In genomic region chr4:113145519-113146291, GRCh38 we compare ENCODE assay signal across 1 cellular context.
TF ChIP-seq lines count a peak whose summit lies in the region.

No MANE protein-coding gene starts in this region.

TF ChIP-seq in WTC11, 78 proteins besides CTCF, POLR2A, EP300 and RAD21 (continued from another document):
- no peak for TF ChIP-seq PRDM15 (CRISPR knock-in tag; IDR thresholded peaks at IDR 0.05)
- TF ChIP-seq ZBTB43 (CRISPR knock-in tag; IDR thresholded peaks at IDR 0.05) = no peak
- TF ChIP-seq STAT6 (CRISPR knock-in tag; conservative IDR thresholded peaks at IDR 0.05; ENCODE audit: low read depth) = no peak
- TF ChIP-seq MYBL2 (CRISPR knock-in tag; IDR thresholded peaks at IDR 0.05) = no peak
- TF ChIP-seq TEAD1 (CRISPR knock-in tag; IDR thresholded peaks at IDR 0.05) = peak; percentile 47; the same call in 1 of the 2 replicates
- TF ChIP-seq NR1H2 (CRISPR knock-in tag; IDR thresholded peaks at IDR 0.05) = no peak
- no peak for TF ChIP-seq ZNF138 (CRISPR knock-in tag; conservative IDR thresholded peaks at IDR 0.05)
- peak; percentile 47; the same call in 1 of the 2 replicates for TF ChIP-seq FOXP4 (CRISPR knock-in tag; IDR thresholded peaks at IDR 0.05)
- TF ChIP-seq FOXK1 (CRISPR knock-in tag; IDR thresholded peaks at IDR 0.05) = 0 out of 2 replicates have a peak, but pooled peaks have one; percentile 50
- 0 out of 2 replicates have a peak, but pooled peaks have one; percentile 27 for TF ChIP-seq SP1 (CRISPR knock-in tag; conservative IDR thresholded peaks at IDR 0.05)
- TF ChIP-seq ZNF396 (CRISPR knock-in tag; IDR thresholded peaks at IDR 0.05; ENCODE audit: borderline replicate concordance) = no peak
- no peak for TF ChIP-seq IRF1 (CRISPR knock-in tag; IDR thresholded peaks at IDR 0.05)
- peak; percentile 63; the same call in 1 of the 2 replicates for TF ChIP-seq FOXP1 (CRISPR knock-in tag; IDR thresholded peaks at IDR 0.05; ENCODE audit: borderline replicate concordance)
- no peak for TF ChIP-seq E2F5 (CRISPR knock-in tag; IDR thresholded peaks at IDR 0.05)
TF ChIP-seq in WTC11: peak in this region for 5.
